13 cellular contexts compared by ENCODE assay signal in the genomic region with DNA sequence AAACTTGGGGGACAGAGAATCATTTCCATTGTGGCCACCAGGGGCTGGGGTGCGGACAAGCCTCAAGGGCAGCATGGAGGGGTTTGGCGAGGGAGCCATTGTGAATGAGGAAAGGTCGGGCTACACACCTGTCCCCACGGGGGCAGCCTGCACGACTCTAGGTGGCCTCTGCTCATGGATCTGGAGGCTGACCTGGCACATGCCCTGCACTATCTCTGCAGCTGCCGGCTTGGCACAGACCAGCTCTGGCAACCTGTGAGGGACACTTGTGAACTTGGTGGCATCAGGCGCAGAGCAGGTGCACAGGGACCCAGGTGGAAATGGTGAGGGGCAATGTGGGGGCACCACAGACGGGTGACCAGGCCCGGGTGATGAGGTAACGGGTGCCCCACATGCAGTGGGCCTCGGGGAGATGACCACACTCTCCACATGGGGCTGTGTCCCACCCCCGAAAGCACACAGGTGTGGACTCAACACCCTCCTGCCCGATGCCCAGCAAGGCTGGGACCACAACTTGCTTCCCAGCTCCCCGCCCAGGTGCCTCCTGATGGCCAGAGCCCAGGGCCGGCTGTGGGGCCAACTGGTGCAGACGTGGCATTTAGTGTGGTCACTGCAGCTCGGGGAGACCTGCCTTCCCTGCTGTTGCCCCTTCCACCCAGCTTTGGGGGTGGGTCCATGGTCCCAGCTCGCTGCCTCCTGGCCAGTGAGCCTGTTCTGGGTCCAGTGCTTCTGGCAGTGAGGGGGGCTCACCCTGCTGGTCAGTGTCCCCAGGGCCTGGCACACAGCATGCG.
DNase-seq lines count a peak whose midpoint lies in the region; ATAC-seq and TF ChIP-seq lines count a peak whose summit lies in the region.
"Had no signal": no experiment of that assay in that cellular context is flagged by ENCODE, and none has a peak within 500 bp of the region (broad histone marks: within the 10 kb centered on the region; RNA-seq: fewer than 3 reads in every experiment).

No MANE protein-coding gene starts in this region.

- in situ Hi-C loops in gastrocnemius medialis (cut with MboI; ENCODE audit: low sequenced_read_pairs in 4 of 4) = no loop called here

- no peaks in the 10 kb centered on the region for H3K4me1 ChIP-seq in body of pancreas
- peaks cover 10% of the 10 kb centered on the region for H3K4me1 ChIP-seq in right cardiac atrium (ENCODE audit: control insufficient read depth, insufficient read depth, low read length)
- peaks cover 19 to 30% of the 10 kb centered on the region in 2 donors for H3K4me1 ChIP-seq in gastrocnemius medialis

- H3K9me3 ChIP-seq in body of pancreas (no peaks in the 10 kb centered on the region), right cardiac atrium (ENCODE audit: control insufficient read depth, low read length) (no peaks in the 10 kb centered on the region), gastrocnemius medialis (no peaks in the 10 kb centered on the region)

- ATAC-seq in body of pancreas = no peak
- peak in 1 of 2 donors; percentile 3 for ATAC-seq in right cardiac atrium
- ATAC-seq in gastrocnemius medialis = peak; percentile 58 to 80
- ATAC-seq in HG03521 (IDR thresholded peaks at IDR 0.05; ENCODE audit: unreplicated experiment) = no peak

- intact Hi-C loops in body of pancreas (cut with DNase I) = no loop called here
- intact Hi-C loops in right cardiac atrium (cut with DNase I) = no loop called here
- intact Hi-C loops in gastrocnemius medialis (cut with DNase I; ENCODE audit: low total_unique reads) = no loop called here

- H3K27me3 ChIP-seq in body of pancreas (no peaks in the 10 kb centered on the region), right cardiac atrium (ENCODE audit: control insufficient read depth, insufficient read depth) (no peaks in the 10 kb centered on the region), gastrocnemius medialis (no peaks in the 10 kb centered on the region)

- DNase-seq in activated effector memory CD4-positive, alpha-beta T cell treated with anti-CD3 and anti-CD28 coated beads, Interleukin-2, amount 50 U/mL, for 16 hours = peak; percentile 52
- DNase-seq in activated effector memory CD4-positive, alpha-beta T cell treated with Interleukin-2 at 50 U/mL for 16 hours = no peak
- DNase-seq in body of pancreas (peak; percentile 20 to 61 (median 25)), right cardiac atrium (peak in 2 of 3 donors; percentile 12 to 52), gastrocnemius medialis (peak; percentile 60 to 83), NCI-H2171 (lab: John Stamatoyannopoulos, UW) (no peak), NCI-H524 treated with DMSO at 0.1 percent for 48 hours (lab: John Stamatoyannopoulos, UW) (no peak)
- DNase-seq: CD4-positive, CD25-positive, alpha-beta regulatory T cell; DMS79; NCI-H187 treated with DMSO at 0.1 percent for 48 hours; NCI-H510A; small intestine had no signal

- TF ChIP-seq POLR2A in body of pancreas (IDR thresholded peaks at IDR 0.05) (no peak), gastrocnemius medialis (IDR thresholded peaks at IDR 0.05) (no peak)

- TF ChIP-seq CTCF in body of pancreas (IDR thresholded peaks at IDR 0.05) (peak in 2 of 7 experiments; percentile 4), gastrocnemius medialis (IDR thresholded peaks at IDR 0.05 in 4 of 5, conservative IDR thresholded peaks at IDR 0.05 in 1 of 5) (no peak)

- H3K36me3 ChIP-seq in body of pancreas (replicated peaks in 1 of 2; ENCODE audit: insufficient read depth in 1 of 2, low read depth in 2 of 2) (no peaks in the 10 kb centered on the region), gastrocnemius medialis (no peaks in the 10 kb centered on the region)

- H3K27ac ChIP-seq in body of pancreas (no peak overlapping the region), right cardiac atrium (ENCODE audit: low read length) (no peak overlapping the region), gastrocnemius medialis (peak overlapping the region in 2 of 4 donors; percentile 19 to 52)

- WGBS in body of pancreas, 2 donors = 74 to 75% methylated on average over 8 to 18 of the region's 19 CpGs
- 88% methylated on average over 19 of the region's 19 CpGs for WGBS in right cardiac atrium

- H3K4me3 ChIP-seq in body of pancreas = no peak overlapping the region
- H3K4me3 ChIP-seq in right cardiac atrium (ENCODE audit: low read length) = no peak overlapping the region
- H3K4me3 ChIP-seq in gastrocnemius medialis = no peak overlapping the region

Comparison
In these comparisons a context has a peak if more than half of its experiments do, and no peak if none do; other contexts are left out.
1. DNase-seq: peak in activated effector memory CD4-positive, alpha-beta T cell treated with anti-CD3 and anti-CD28 coated beads, Interleukin-2, amount 50 U/mL, for 16 hours (single experiment), body of pancreas (4 of 4), right cardiac atrium (2 of 3) and gastrocnemius medialis (2 of 2); none in activated effector memory CD4-positive, alpha-beta T cell treated with Interleukin-2 at 50 U/mL for 16 hours (single experiment), NCI-H2171 (single experiment) and NCI-H524 treated with DMSO at 0.1 percent for 48 hours (single experiment).
2. ATAC-seq: peak in gastrocnemius medialis (2 of 2); none in body of pancreas (single experiment) and HG03521 (single experiment).